10 cellular contexts compared by ENCODE assay signal in genomic region chr1:53121319-53122172, GRCh38. TPM values are rescaled to one million over a fixed set of nuclear protein-coding genes. Genes with fewer than 3 reads are reported as not detected.
DNase-seq lines count a peak whose midpoint lies in the region; ATAC-seq, FAIRE-seq and TF ChIP-seq lines count a peak whose summit lies in the region.
"Had no signal": no experiment of that assay in that cellular context is flagged by ENCODE, and none has a peak within 500 bp of the region (broad histone marks: within the 10 kb centered on the region; RNA-seq: fewer than 3 reads in every experiment).

No MANE protein-coding gene starts in this region.

- H3K9me3 ChIP-seq in adipocyte (ENCODE audit: control insufficient read depth, low read length): no peaks in the 10 kb centered on the region
- H3K9me3 ChIP-seq in mucosa of descending colon: no peaks in the 10 kb centered on the region

- DNase-seq in AG20443 (ENCODE audit: low spot score): peak; percentile 71
- peak; percentile 55 for DNase-seq in HuH-7.5 (ENCODE audit: low spot score)
- no peak for DNase-seq in adipocyte (ENCODE audit: low read depth)
- peak in 2 of 3 donors; percentile 22 to 57 for DNase-seq in mucosa of descending colon
- no peak for DNase-seq in UCSD-AML1 (lab: John Stamatoyannopoulos, UW; ENCODE audit: unreplicated experiment)
- no peak for DNase-seq in NCI-H2196 treated with DMSO at 0.1 percent for 48 hours (lab: John Stamatoyannopoulos, UW; ENCODE audit: unreplicated experiment)
- no peak for DNase-seq in GM19238 (ENCODE audit: insufficient read length, low spot score)
- no peak for DNase-seq in GM12892 (ENCODE audit: insufficient read length)
- DNase-seq: foreskin melanocyte, NCI-H2029 had no signal

- H3K4me1 ChIP-seq in adipocyte (ENCODE audit: control insufficient read depth, insufficient read depth, low read length): peaks cover 57% of the 10 kb centered on the region
- no peaks in the 10 kb centered on the region for H3K4me1 ChIP-seq in mucosa of descending colon (ENCODE audit: low read depth)

- FAIRE-seq in GM12892 (lab: Jason Lieb, UNC): no peak

- no peak for TF ChIP-seq POLR2A in GM12892 (IDR thresholded peaks at IDR 0.05; ENCODE audit: low read depth, low read length)

- H3K27me3 ChIP-seq in adipocyte (replicated peaks; ENCODE audit: control insufficient read depth, insufficient read depth, low read length): no peaks in the 10 kb centered on the region

- intact Hi-C loops in mucosa of descending colon (cut with DNase I, micrococcal nuclease): no loop called here

- H3K9ac ChIP-seq in adipocyte (ENCODE audit: low read length): peak overlapping the region; percentile 88

- no peak overlapping the region for H3K4me3 ChIP-seq in adipocyte (ENCODE audit: low read length)
- H3K4me3 ChIP-seq in mucosa of descending colon: no peak overlapping the region

- no peaks in the 10 kb centered on the region for H3K36me3 ChIP-seq in adipocyte (ENCODE audit: control insufficient read depth, insufficient read depth, low read length, severe bottlenecking)
- no peaks in the 10 kb centered on the region for H3K36me3 ChIP-seq in mucosa of descending colon (ENCODE audit: low read depth)

- no peak for TF ChIP-seq CTCF in mucosa of descending colon (IDR thresholded peaks at IDR 0.05)

- peak; percentile 25 for ATAC-seq in mucosa of descending colon

RNA-seq across cellular contexts. Expression of gene SLC1A7, which starts 20.9 kb away (rescaled TPM):
- total RNA-seq in mucosa of descending colon: under 1 TPM; 0.72 to 0.98 (median 0.93) TPM
- not detected for polyA plus RNA-seq in GM12892 (2012; ENCODE audit: missing spikeins)

RNA-seq across cellular contexts. Expression of gene PODN, which starts 59.5 kb away (rescaled TPM):
- 10 to 100 TPM in 2 of 3 donors, 1 to 10 TPM in 1; 5.8 to 69.2 (median 18.1) TPM for total RNA-seq in mucosa of descending colon
- polyA plus RNA-seq in GM12892 (2012; ENCODE audit: missing spikeins): not detected

Comparison
In these comparisons a context has a peak if more than half of its experiments do, and no peak if none do; other contexts are left out.
1. DNase-seq: peak in AG20443 (single experiment), HuH-7.5 (single experiment) and mucosa of descending colon (2 of 3); none in adipocyte (single experiment), UCSD-AML1 (single experiment), NCI-H2196 treated with DMSO at 0.1 percent for 48 hours (single experiment), GM19238 (single experiment) and GM12892 (single experiment).